1 cellular context compared by ENCODE assay signal in the genomic region with DNA sequence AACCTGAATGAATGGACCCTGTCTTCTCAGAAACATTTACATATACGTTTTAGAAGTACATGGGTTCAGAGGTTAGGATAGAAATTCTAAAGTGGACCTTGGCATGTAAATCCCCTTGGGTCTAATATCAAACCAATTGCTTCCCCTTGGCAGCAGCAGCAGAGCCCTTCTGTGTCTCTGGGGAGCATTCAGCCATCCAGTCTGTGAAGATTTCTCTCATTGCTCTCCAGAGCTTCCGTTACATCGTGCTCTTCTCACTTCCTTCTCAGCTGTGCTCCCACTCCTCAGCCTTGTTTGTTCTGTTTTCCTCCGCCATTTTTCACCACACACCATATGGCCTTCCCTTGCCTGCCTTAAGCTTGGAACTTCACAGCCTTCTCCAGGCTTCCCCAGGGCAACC.
TF ChIP-seq lines count a peak whose summit lies in the region.

No MANE protein-coding gene starts in this region.

TF ChIP-seq in HepG2, 621 proteins besides CTCF, POLR2A, EP300 and RAD21 (continued from another document):
- TF ChIP-seq, protein P1, sequence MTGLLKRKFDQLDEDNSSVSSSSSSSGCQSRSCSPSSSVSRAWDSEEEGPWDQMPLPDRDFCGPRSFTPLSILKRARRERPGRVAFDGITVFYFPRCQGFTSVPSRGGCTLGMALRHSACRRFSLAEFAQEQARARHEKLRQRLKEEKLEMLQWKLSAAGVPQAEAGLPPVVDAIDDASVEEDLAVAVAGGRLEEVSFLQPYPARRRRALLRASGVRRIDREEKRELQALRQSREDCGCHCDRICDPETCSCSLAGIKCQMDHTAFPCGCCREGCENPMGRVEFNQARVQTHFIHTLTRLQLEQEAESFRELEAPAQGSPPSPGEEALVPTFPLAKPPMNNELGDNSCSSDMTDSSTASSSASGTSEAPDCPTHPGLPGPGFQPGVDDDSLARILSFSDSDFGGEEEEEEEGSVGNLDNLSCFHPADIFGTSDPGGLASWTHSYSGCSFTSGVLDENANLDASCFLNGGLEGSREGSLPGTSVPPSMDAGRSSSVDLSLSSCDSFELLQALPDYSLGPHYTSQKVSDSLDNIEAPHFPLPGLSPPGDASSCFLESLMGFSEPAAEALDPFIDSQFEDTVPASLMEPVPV (CRISPR knock-in tag; IDR thresholded peaks at IDR 0.05), result no peak
- TF ChIP-seq, protein P2, sequence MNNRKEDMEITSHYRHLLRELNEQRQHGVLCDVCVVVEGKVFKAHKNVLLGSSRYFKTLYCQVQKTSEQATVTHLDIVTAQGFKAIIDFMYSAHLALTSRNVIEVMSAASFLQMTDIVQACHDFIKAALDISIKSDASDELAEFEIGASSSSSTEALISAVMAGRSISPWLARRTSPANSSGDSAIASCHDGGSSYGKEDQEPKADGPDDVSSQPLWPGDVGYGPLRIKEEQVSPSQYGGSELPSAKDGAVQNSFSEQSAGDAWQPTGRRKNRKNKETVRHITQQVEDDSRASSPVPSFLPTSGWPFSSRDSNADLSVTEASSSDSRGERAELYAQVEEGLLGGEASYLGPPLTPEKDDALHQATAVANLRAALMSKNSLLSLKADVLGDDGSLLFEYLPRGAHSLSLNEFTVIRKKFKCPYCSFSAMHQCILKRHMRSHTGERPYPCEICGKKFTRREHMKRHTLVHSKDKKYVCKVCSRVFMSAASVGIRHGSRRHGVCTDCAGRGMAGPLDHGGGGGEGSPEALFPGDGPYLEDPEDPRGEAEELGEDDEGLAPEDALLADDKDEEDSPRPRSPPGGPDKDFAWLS (CRISPR knock-in tag; IDR thresholded peaks at IDR 0.05; ENCODE audit: borderline replicate concordance), result no peak
- TF ChIP-seq, protein P3, sequence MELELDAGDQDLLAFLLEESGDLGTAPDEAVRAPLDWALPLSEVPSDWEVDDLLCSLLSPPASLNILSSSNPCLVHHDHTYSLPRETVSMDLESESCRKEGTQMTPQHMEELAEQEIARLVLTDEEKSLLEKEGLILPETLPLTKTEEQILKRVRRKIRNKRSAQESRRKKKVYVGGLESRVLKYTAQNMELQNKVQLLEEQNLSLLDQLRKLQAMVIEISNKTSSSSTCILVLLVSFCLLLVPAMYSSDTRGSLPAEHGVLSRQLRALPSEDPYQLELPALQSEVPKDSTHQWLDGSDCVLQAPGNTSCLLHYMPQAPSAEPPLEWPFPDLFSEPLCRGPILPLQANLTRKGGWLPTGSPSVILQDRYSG (CRISPR knock-in tag; IDR thresholded peaks at IDR 0.05), result no peak
- TF ChIP-seq EEA1 (CRISPR knock-in tag; IDR thresholded peaks at IDR 0.05; ENCODE audit: borderline replicate concordance), result no peak
